1 cellular context compared by ENCODE assay signal in genomic region chr7:25125137-25125946, GRCh38.
TF ChIP-seq lines count a peak whose summit lies in the region.

CYCS (minus strand) TSS chr7:25125260; CDS start chr7:25124119, 1,141 bp downstream.

TF ChIP-seq in K562, 482 proteins besides CTCF, POLR2A, EP300 and RAD21 (continued from another document and continues in another):
- peak; percentile 76; the same call in 1 of the 2 replicates for TF ChIP-seq POLR2AphosphoS2 (IDR thresholded peaks at IDR 0.05; ENCODE audit: low read length)
- no peak for TF ChIP-seq ZBTB9 (CRISPR knock-in tag; IDR thresholded peaks at IDR 0.05)
- TF ChIP-seq STAT5B (CRISPR knock-in tag; IDR thresholded peaks at IDR 0.05), result no peak
- peak; percentile 78; the same call in 1 of the 2 replicates for TF ChIP-seq RBM14 (IDR thresholded peaks at IDR 0.05; ENCODE audit: borderline replicate concordance, insufficient read depth, low read depth, low read length)
- no peak for TF ChIP-seq XRCC4 (IDR thresholded peaks at IDR 0.05; ENCODE audit: extremely low read depth, insufficient read depth, insufficient read length)
- 0 out of 2 replicates have a peak, but pooled peaks have one; percentile 51 for TF ChIP-seq SMAD3 (CRISPR knock-in tag; conservative IDR thresholded peaks at IDR 0.05)
- TF ChIP-seq HNRNPLL (IDR thresholded peaks at IDR 0.05; ENCODE audit: low read depth, low read length, poor library complexity, severe bottlenecking), result peak; percentile 90
- no peak for TF ChIP-seq GTF3C2 (IDR thresholded peaks at IDR 0.05; ENCODE audit: borderline replicate concordance, extremely low read depth, insufficient read length)
- TF ChIP-seq RBM39 (optimal IDR thresholded peaks at IDR 0.05; ENCODE audit: low read depth, low read length), result peak; percentile 93
- peak; percentile 97 for TF ChIP-seq RB1 (IDR thresholded peaks at IDR 0.05; ENCODE audit: low read depth)
- TF ChIP-seq HNRNPL (IDR thresholded peaks at IDR 0.05; ENCODE audit: low read depth, low read length), result no peak
- TF ChIP-seq GATAD2B (IDR thresholded peaks at IDR 0.05; ENCODE audit: borderline replicate concordance), result no peak
- peak; percentile 39; the same call in 1 of the 2 replicates for TF ChIP-seq TOE1 (IDR thresholded peaks at IDR 0.05; ENCODE audit: borderline replicate concordance)
- TF ChIP-seq TOE1 (CRISPR knock-in tag; IDR thresholded peaks at IDR 0.05; ENCODE audit: borderline replicate concordance, low read depth), result 0 out of 2 replicates have a peak, but pooled peaks have one; percentile 61
- TF ChIP-seq HIVEP1 (CRISPR knock-in tag; IDR thresholded peaks at IDR 0.05), result no peak
- TF ChIP-seq, protein P1, sequence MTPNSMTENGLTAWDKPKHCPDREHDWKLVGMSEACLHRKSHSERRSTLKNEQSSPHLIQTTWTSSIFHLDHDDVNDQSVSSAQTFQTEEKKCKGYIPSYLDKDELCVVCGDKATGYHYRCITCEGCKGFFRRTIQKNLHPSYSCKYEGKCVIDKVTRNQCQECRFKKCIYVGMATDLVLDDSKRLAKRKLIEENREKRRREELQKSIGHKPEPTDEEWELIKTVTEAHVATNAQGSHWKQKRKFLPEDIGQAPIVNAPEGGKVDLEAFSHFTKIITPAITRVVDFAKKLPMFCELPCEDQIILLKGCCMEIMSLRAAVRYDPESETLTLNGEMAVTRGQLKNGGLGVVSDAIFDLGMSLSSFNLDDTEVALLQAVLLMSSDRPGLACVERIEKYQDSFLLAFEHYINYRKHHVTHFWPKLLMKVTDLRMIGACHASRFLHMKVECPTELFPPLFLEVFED (CRISPR knock-in tag; conservative IDR thresholded peaks at IDR 0.05), result peak; percentile 81
- peak; percentile 100 for TF ChIP-seq ATF7 (IDR thresholded peaks at IDR 0.05)
- TF ChIP-seq, protein P2, sequence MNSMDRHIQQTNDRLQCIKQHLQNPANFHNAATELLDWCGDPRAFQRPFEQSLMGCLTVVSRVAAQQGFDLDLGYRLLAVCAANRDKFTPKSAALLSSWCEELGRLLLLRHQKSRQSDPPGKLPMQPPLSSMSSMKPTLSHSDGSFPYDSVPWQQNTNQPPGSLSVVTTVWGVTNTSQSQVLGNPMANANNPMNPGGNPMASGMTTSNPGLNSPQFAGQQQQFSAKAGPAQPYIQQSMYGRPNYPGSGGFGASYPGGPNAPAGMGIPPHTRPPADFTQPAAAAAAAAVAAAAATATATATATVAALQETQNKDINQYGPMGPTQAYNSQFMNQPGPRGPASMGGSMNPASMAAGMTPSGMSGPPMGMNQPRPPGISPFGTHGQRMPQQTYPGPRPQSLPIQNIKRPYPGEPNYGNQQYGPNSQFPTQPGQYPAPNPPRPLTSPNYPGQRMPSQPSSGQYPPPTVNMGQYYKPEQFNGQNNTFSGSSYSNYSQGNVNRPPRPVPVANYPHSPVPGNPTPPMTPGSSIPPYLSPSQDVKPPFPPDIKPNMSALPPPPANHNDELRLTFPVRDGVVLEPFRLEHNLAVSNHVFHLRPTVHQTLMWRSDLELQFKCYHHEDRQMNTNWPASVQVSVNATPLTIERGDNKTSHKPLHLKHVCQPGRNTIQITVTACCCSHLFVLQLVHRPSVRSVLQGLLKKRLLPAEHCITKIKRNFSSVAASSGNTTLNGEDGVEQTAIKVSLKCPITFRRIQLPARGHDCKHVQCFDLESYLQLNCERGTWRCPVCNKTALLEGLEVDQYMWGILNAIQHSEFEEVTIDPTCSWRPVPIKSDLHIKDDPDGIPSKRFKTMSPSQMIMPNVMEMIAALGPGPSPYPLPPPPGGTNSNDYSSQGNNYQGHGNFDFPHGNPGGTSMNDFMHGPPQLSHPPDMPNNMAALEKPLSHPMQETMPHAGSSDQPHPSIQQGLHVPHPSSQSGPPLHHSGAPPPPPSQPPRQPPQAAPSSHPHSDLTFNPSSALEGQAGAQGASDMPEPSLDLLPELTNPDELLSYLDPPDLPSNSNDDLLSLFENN (IDR thresholded peaks at IDR 0.05; ENCODE audit: low read depth in 2 of 2, low read length in 2 of 2), result peak in 1 of 2 experiments; percentile 81; a peak in 2 of 4 replicates
- no peak for TF ChIP-seq STAG1 (CRISPR knock-in tag; IDR thresholded peaks at IDR 0.05; ENCODE audit: borderline replicate concordance)
- peak; percentile 100 for TF ChIP-seq EP400 (IDR thresholded peaks at IDR 0.05)
- TF ChIP-seq RBM15 (IDR thresholded peaks at IDR 0.05; ENCODE audit: insufficient read depth, low read length), result no peak
- TF ChIP-seq PPARD (CRISPR knock-in tag; IDR thresholded peaks at IDR 0.05), result no peak
- no peak for TF ChIP-seq ZNF778 (CRISPR knock-in tag; IDR thresholded peaks at IDR 0.05)
- no peak for TF ChIP-seq NR2F6 (CRISPR knock-in tag; IDR thresholded peaks at IDR 0.05)
- TF ChIP-seq HLTF (IDR thresholded peaks at IDR 0.05), result no peak
- no peak for TF ChIP-seq YBX1 (IDR thresholded peaks at IDR 0.05)
- no peak for TF ChIP-seq SMAD2 (IDR thresholded peaks at IDR 0.05; ENCODE audit: low read depth, low read length)
- no peak for TF ChIP-seq FOXA3 (CRISPR knock-in tag; conservative IDR thresholded peaks at IDR 0.05 in 1 of 2, IDR thresholded peaks at IDR 0.05 in 1 of 2)
- TF ChIP-seq DMBX1 (CRISPR knock-in tag; IDR thresholded peaks at IDR 0.05; ENCODE audit: borderline replicate concordance), result no peak
- no peak for TF ChIP-seq FOXA1 (IDR thresholded peaks at IDR 0.05; ENCODE audit: borderline replicate concordance)
- TF ChIP-seq SAFB2 (IDR thresholded peaks at IDR 0.05; ENCODE audit: borderline replicate concordance, low read depth, low read length, severe bottlenecking), result no peak
- TF ChIP-seq, protein P3, sequence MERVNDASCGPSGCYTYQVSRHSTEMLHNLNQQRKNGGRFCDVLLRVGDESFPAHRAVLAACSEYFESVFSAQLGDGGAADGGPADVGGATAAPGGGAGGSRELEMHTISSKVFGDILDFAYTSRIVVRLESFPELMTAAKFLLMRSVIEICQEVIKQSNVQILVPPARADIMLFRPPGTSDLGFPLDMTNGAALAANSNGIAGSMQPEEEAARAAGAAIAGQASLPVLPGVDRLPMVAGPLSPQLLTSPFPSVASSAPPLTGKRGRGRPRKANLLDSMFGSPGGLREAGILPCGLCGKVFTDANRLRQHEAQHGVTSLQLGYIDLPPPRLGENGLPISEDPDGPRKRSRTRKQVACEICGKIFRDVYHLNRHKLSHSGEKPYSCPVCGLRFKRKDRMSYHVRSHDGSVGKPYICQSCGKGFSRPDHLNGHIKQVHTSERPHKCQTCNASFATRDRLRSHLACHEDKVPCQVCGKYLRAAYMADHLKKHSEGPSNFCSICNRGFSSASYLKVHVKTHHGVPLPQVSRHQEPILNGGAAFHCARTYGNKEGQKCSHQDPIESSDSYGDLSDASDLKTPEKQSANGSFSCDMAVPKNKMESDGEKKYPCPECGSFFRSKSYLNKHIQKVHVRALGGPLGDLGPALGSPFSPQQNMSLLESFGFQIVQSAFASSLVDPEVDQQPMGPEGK (CRISPR knock-in tag; IDR thresholded peaks at IDR 0.05; ENCODE audit: borderline replicate concordance), result no peak
- TF ChIP-seq ZSCAN32 (CRISPR knock-in tag; IDR thresholded peaks at IDR 0.05), result no peak
- no peak for TF ChIP-seq MCM2 (IDR thresholded peaks at IDR 0.05; ENCODE audit: low read depth)
- peak; percentile 89 for TF ChIP-seq LCOR (CRISPR knock-in tag; IDR thresholded peaks at IDR 0.05)
- TF ChIP-seq ZNF707 (CRISPR knock-in tag; conservative IDR thresholded peaks at IDR 0.05), result no peak
- TF ChIP-seq, protein P4, sequence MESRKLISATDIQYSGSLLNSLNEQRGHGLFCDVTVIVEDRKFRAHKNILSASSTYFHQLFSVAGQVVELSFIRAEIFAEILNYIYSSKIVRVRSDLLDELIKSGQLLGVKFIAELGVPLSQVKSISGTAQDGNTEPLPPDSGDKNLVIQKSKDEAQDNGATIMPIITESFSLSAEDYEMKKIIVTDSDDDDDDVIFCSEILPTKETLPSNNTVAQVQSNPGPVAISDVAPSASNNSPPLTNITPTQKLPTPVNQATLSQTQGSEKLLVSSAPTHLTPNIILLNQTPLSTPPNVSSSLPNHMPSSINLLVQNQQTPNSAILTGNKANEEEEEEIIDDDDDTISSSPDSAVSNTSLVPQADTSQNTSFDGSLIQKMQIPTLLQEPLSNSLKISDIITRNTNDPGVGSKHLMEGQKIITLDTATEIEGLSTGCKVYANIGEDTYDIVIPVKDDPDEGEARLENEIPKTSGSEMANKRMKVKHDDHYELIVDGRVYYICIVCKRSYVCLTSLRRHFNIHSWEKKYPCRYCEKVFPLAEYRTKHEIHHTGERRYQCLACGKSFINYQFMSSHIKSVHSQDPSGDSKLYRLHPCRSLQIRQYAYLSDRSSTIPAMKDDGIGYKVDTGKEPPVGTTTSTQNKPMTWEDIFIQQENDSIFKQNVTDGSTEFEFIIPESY (CRISPR knock-in tag; IDR thresholded peaks at IDR 0.05), result no peak
- no peak; the same call in 1 of the 2 replicates for TF ChIP-seq ZNF766 (CRISPR knock-in tag; conservative IDR thresholded peaks at IDR 0.05)
- TF ChIP-seq JUN (IDR thresholded peaks at IDR 0.05; ENCODE audit: borderline replicate concordance, low read depth, low read length), result peak; percentile 97
- TF ChIP-seq JUN (CRISPR knock-in tag; IDR thresholded peaks at IDR 0.05; ENCODE audit: borderline replicate concordance), result peak; percentile 90; the same call in 1 of the 2 replicates
- 0 out of 2 replicates have a peak, but pooled peaks have one; percentile 48 for TF ChIP-seq THAP7 (CRISPR knock-in tag; IDR thresholded peaks at IDR 0.05)
- TF ChIP-seq NFE2 (IDR thresholded peaks at IDR 0.05; ENCODE audit: low read depth), result no peak
- TF ChIP-seq FOSL1 (tag; conservative IDR thresholded peaks at IDR 0.05), result peak; percentile 61
